Comparison of ENCODE assay signal across 23 cellular contexts in the genomic region with DNA sequence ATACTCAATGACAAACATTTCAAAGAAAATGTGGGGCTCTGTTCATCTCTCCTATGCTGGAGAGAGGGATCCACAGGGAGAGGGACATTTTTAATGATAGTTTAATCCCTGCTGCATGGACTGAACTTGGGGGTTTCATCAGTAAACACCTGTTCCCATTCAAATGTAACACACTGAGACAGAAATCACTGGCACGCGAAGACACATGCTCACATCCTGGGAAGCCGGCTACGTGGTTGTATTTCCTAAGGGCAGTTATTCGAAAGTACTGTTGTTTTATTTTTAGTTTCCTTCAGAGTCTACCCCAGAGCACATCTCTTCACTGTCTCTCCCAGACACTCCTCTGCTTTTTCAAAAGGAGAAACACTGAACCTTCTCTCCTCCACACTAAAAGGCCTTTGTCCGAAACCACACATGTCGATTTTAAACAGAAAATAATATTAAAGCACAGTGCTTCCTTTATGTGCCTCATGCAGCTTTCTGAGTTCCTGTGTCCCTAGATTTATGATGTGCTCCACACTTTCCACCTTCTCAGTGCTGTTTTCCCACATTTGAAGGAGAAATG. TPM values are rescaled to one million over a fixed set of nuclear protein-coding genes. Genes with fewer than 3 reads are reported as not detected.
"Had no signal": no experiment of that assay in that cellular context is flagged by ENCODE, and none has a peak within 500 bp of the region (broad histone marks: within the 10 kb centered on the region; RNA-seq: fewer than 3 reads in every experiment).

No MANE protein-coding gene starts in this region.

- H3K9me3 Mint-ChIP-seq: activated T-cell treated with anti-CD3 and anti-CD28 coated beads, Interleukin-2, amount 50 U/mL, for 4 hours had no signal

- ATAC-seq: activated T-cell treated with anti-CD3 and anti-CD28 coated beads, Interleukin-2, amount 50 U/mL, for 4 hours; left lobe of liver; psoas muscle; right cardiac atrium; stimulated activated naive CD8-positive, alpha-beta T cell treated with anti-CD3 and anti-CD28 coated beads, Interleukin-15, amount 100 ng/mL, for 72 hours had no signal

- H3K4me1 Mint-ChIP-seq: central memory CD8-positive, alpha-beta T cell; stimulated activated naive CD8-positive, alpha-beta T cell treated with anti-CD3 and anti-CD28 coated beads, Interleukin-15, amount 100 ng/mL, for 72 hours had no signal

- H3K4me1 ChIP-seq: psoas muscle, transverse colon had no signal

- H3K4me3 Mint-ChIP-seq: activated T-cell treated with anti-CD3 and anti-CD28 coated beads, Interleukin-2, amount 50 U/mL, for 4 hours; central memory CD8-positive, alpha-beta T cell; mesothelial cell of epicardium; stimulated activated naive CD8-positive, alpha-beta T cell treated with anti-CD3 and anti-CD28 coated beads, Interleukin-15, amount 100 ng/mL, for 72 hours had no signal

- H3K27ac Mint-ChIP-seq: mesothelial cell of epicardium; stimulated activated naive CD8-positive, alpha-beta T cell treated with anti-CD3 and anti-CD28 coated beads, Interleukin-15, amount 100 ng/mL, for 72 hours had no signal

- H3K36me3 Mint-ChIP-seq: mesothelial cell of epicardium had no signal

- H3K36me3 ChIP-seq: ascending aorta, esophagus squamous epithelium, ovary, suprapubic skin, transverse colon had no signal

- H3K79me2 ChIP-seq: hepatocyte had no signal

- H3K9me3 ChIP-seq: ascending aorta, esophagus squamous epithelium, ovary, psoas muscle, suprapubic skin, transverse colon had no signal

- H3K4me3 ChIP-seq: ascending aorta, coronary artery, esophagus squamous epithelium, hepatocyte, ovary, psoas muscle, skin epidermis, suprapubic skin, transverse colon had no signal

- H3K4me2 ChIP-seq: hepatocyte had no signal

- H2AFZ ChIP-seq: hepatocyte had no signal

- DNase-seq: activated CD4-positive, alpha-beta T cell treated with anti-CD3 and anti-CD28 coated beads, Interleukin-2, amount 50 U/mL, for 1 hour; activated CD4-positive, CD25-positive, alpha-beta regulatory T cell treated with anti-CD3 and anti-CD28 coated beads, Interleukin-2, amount 50 U/mL, for 72 hours; activated CD8-positive, alpha-beta memory T cell treated with anti-CD3 and anti-CD28 coated beads, Interleukin-2, amount 50 U/mL, for 4 hours; activated effector memory CD4-positive, alpha-beta T cell treated with Interleukin-2 at 50 U/mL for 16 hours; activated naive CD4-positive, alpha-beta T cell treated with anti-CD3 and anti-CD28 coated beads, Interleukin-2, amount 50 U/mL, for 16 hours; activated T-cell treated with anti-CD3 and anti-CD28 coated beads, Interleukin-2, amount 50 U/mL, for 4 hours; esophagus squamous epithelium; ovary; psoas muscle; right cardiac atrium; stimulated activated CD4-positive, alpha-beta T cell treated with anti-CD3 and anti-CD28 coated beads, Interleukin-2, amount 100 ng/mL, for 48 hours; stimulated activated naive CD8-positive, alpha-beta T cell treated with anti-CD3 and anti-CD28 coated beads, Interleukin-15, amount 100 ng/mL, for 72 hours; T-helper 2 cell; transverse colon had no signal

- H3K27ac ChIP-seq: ascending aorta, coronary artery, esophagus squamous epithelium, hepatocyte, ovary, psoas muscle, skin epidermis, suprapubic skin, transverse colon, VCaP had no signal

- H3K27me3 ChIP-seq: ascending aorta, hepatocyte, ovary, suprapubic skin, transverse colon had no signal

RNA-seq across cellular contexts. Expression of gene PTHLH, which starts 52.8 kb away (rescaled TPM):
- total RNA-seq: ascending aorta had no signal
